Comparison of ENCODE assay signal across 8 cellular contexts in genomic region chr15:34495707-34496106, GRCh38. TPM values are rescaled to one million over a fixed set of nuclear protein-coding genes. Genes with fewer than 3 reads are reported as not detected.
DNase-seq lines count a peak whose midpoint lies in the region; ATAC-seq, FAIRE-seq and TF ChIP-seq lines count a peak whose summit lies in the region.
"Not testable (repeated sequence)": the region's sequence is repeated elsewhere in the genome, so short reads cannot be mapped to it uniquely, and the experiment has no call there.

No MANE protein-coding gene starts in this region.

- H3K36me3 ChIP-seq in SJCRH30; endothelial cell of umbilical vein (ENCODE audit: control insufficient read depth in 2 of 2, extremely low read depth in 1 of 2, insufficient read depth in 2 of 2, low read length in 2 of 2); kidney (ENCODE audit: control insufficient read depth in 1 of 2, insufficient read depth in 2 of 2, low read length in 2 of 2); upper lobe of right lung: not testable (repeated sequence)

- H3K4me3 Mint-ChIP-seq in activated CD4-positive, alpha-beta T cell treated with anti-CD3 and anti-CD28 coated beads, Interleukin-2, amount 10 ng/mL, durations not matched to agents 7 days and 5 days: peak overlapping the region; percentile 22
- peak overlapping the region; percentile 8 for H3K4me3 Mint-ChIP-seq in activated naive CD8-positive, alpha-beta T cell treated with anti-CD3 and anti-CD28 coated beads, Interleukin-2, amount 10 ng/mL, durations not matched to agents 7 days and 5 days
- peak overlapping the region; percentile 50 for H3K4me3 Mint-ChIP-seq in nephron progenitor cell
- H3K4me3 Mint-ChIP-seq in stimulated activated naive B cell treated with anti-CD40 and anti-IgM and Interleukin-4, amounts not matched to agents 10 μg/mL and 1 μg/mL and 100 μg/mL, for 72 hours: peak overlapping the region; percentile 36 to 57

- CTCF ChIA-PET in activated CD4-positive, alpha-beta T cell treated with anti-CD3 and anti-CD28 coated beads, Interleukin-2, amount 10 ng/mL, durations not matched to agents 7 days and 5 days (lab: Charles Lee); endothelial cell of umbilical vein (lab: Charles Lee): not testable (repeated sequence)

- not testable (repeated sequence) for TF ChIP-seq CTCF in endothelial cell of umbilical vein (IDR thresholded peaks at IDR 0.05; ENCODE audit: extremely low read depth in 1 of 2, insufficient read depth in 1 of 2, low read depth in 1 of 2, low read length in 2 of 2); kidney (IDR thresholded peaks at IDR 0.05; ENCODE audit: borderline replicate concordance, extremely low read depth, insufficient read depth); nephron progenitor cell (IDR thresholded peaks at IDR 0.05); upper lobe of right lung (IDR thresholded peaks at IDR 0.05)

- 0 out of 2 replicates have a peak overlapping the region, but pooled peaks have one; percentile 4 for H3K27ac ChIP-seq in SJCRH30
- H3K27ac ChIP-seq in endothelial cell of umbilical vein (ENCODE audit: insufficient read depth, low read depth, low read length); kidney (ENCODE audit: low read depth in 2 of 2, low read length in 2 of 2); upper lobe of right lung: not testable (repeated sequence)

- not testable (repeated sequence) for H3K36me3 Mint-ChIP-seq in activated CD4-positive, alpha-beta T cell treated with anti-CD3 and anti-CD28 coated beads, Interleukin-2, amount 10 ng/mL, durations not matched to agents 7 days and 5 days (ENCODE audit: low read depth); activated naive CD8-positive, alpha-beta T cell treated with anti-CD3 and anti-CD28 coated beads, Interleukin-2, amount 10 ng/mL, durations not matched to agents 7 days and 5 days; nephron progenitor cell (ENCODE audit: low read depth); stimulated activated naive B cell treated with anti-CD40 and anti-IgM and Interleukin-4, amounts not matched to agents 10 μg/mL and 1 μg/mL and 100 μg/mL, for 72 hours

- H3K27ac Mint-ChIP-seq in activated CD4-positive, alpha-beta T cell treated with anti-CD3 and anti-CD28 coated beads, Interleukin-2, amount 10 ng/mL, durations not matched to agents 7 days and 5 days; activated naive CD8-positive, alpha-beta T cell treated with anti-CD3 and anti-CD28 coated beads, Interleukin-2, amount 10 ng/mL, durations not matched to agents 7 days and 5 days; nephron progenitor cell: not testable (repeated sequence)
- peak overlapping the region; percentile 83 for H3K27ac Mint-ChIP-seq in stimulated activated naive B cell treated with anti-CD40 and anti-IgM and Interleukin-4, amounts not matched to agents 10 μg/mL and 1 μg/mL and 100 μg/mL, for 72 hours

- peaks cover 10% of the 10 kb centered on the region for H3K9me3 Mint-ChIP-seq in activated CD4-positive, alpha-beta T cell treated with anti-CD3 and anti-CD28 coated beads, Interleukin-2, amount 10 ng/mL, durations not matched to agents 7 days and 5 days
- not testable (repeated sequence) for H3K9me3 Mint-ChIP-seq in activated naive CD8-positive, alpha-beta T cell treated with anti-CD3 and anti-CD28 coated beads, Interleukin-2, amount 10 ng/mL, durations not matched to agents 7 days and 5 days
- H3K9me3 Mint-ChIP-seq in nephron progenitor cell: peaks cover 20% of the 10 kb centered on the region
- H3K9me3 Mint-ChIP-seq in stimulated activated naive B cell treated with anti-CD40 and anti-IgM and Interleukin-4, amounts not matched to agents 10 μg/mL and 1 μg/mL and 100 μg/mL, for 72 hours: peaks cover 5 to 11% of the 10 kb centered on the region in 2 donors

- not testable (repeated sequence) for H2AFZ ChIP-seq in endothelial cell of umbilical vein (ENCODE audit: low read depth, low read length)

- ATAC-seq in activated naive CD8-positive, alpha-beta T cell treated with anti-CD3 and anti-CD28 coated beads, Interleukin-2, amount 10 ng/mL, durations not matched to agents 7 days and 5 days (ENCODE audit: low read depth); stimulated activated naive B cell treated with anti-CD40 and anti-IgM and Interleukin-4, amounts not matched to agents 10 μg/mL and 1 μg/mL and 100 μg/mL, for 72 hours (replicated peaks): not testable (repeated sequence)
- peak; percentile 29 for ATAC-seq in upper lobe of right lung

- peak overlapping the region; percentile 46 for H3K4me3 ChIP-seq in SJCRH30
- H3K4me3 ChIP-seq in endothelial cell of umbilical vein (replicated peaks in 1 of 3; ENCODE audit: insufficient read depth in 1 of 3, low read depth in 1 of 3, low read length in 3 of 3); kidney (ENCODE audit: low read length in 2 of 2); upper lobe of right lung: not testable (repeated sequence)

- BruUV-seq in endothelial cell of umbilical vein (replicated peaks; lab: Mats Ljungman, UMichigan): not testable (repeated sequence)

- H3K79me2 ChIP-seq in endothelial cell of umbilical vein (ENCODE audit: control insufficient read depth, insufficient read depth, low read length): not testable (repeated sequence)

- H3K4me2 ChIP-seq in endothelial cell of umbilical vein (ENCODE audit: insufficient read depth, low read length): peak overlapping the region; percentile 17

- not testable (repeated sequence) for H3K4me1 Mint-ChIP-seq in activated CD4-positive, alpha-beta T cell treated with anti-CD3 and anti-CD28 coated beads, Interleukin-2, amount 10 ng/mL, durations not matched to agents 7 days and 5 days; activated naive CD8-positive, alpha-beta T cell treated with anti-CD3 and anti-CD28 coated beads, Interleukin-2, amount 10 ng/mL, durations not matched to agents 7 days and 5 days; nephron progenitor cell
- H3K4me1 Mint-ChIP-seq in stimulated activated naive B cell treated with anti-CD40 and anti-IgM and Interleukin-4, amounts not matched to agents 10 μg/mL and 1 μg/mL and 100 μg/mL, for 72 hours: peaks cover 5 to 17% of the 10 kb centered on the region in 2 donors

- not testable (repeated sequence) for DNase-seq in SJCRH30; activated CD4-positive, alpha-beta T cell treated with anti-CD3 and anti-CD28 coated beads, Interleukin-2, amount 10 ng/mL, durations not matched to agents 7 days and 5 days; activated naive CD8-positive, alpha-beta T cell treated with anti-CD3 and anti-CD28 coated beads, Interleukin-2, amount 10 ng/mL, durations not matched to agents 7 days and 5 days; endothelial cell of umbilical vein (ENCODE audit: low read depth, low spot score); nephron progenitor cell; stimulated activated naive B cell treated with anti-CD40 and anti-IgM and Interleukin-4, amounts not matched to agents 10 μg/mL and 1 μg/mL and 100 μg/mL, for 72 hours; upper lobe of right lung
- DNase-seq in kidney: peak; percentile 58

- not testable (repeated sequence) for H3K9me1 ChIP-seq in endothelial cell of umbilical vein (replicated peaks; ENCODE audit: control insufficient read depth, extremely low read depth, insufficient read depth, low read length)

- not testable (repeated sequence) for TF ChIP-seq POLR2A in endothelial cell of umbilical vein (IDR thresholded peaks at IDR 0.05; ENCODE audit: low read depth, low read length)

- dilution Hi-C loops in endothelial cell of umbilical vein (cut with MboI; ENCODE audit: extremely low pct_ligation_motif_present, low sequenced_read_pairs): not testable (repeated sequence)

- intact Hi-C loops in endothelial cell of umbilical vein (cut with micrococcal nuclease); kidney (cut with DNase I); upper lobe of right lung (cut with DNase I): not testable (repeated sequence)

- H3K4me1 ChIP-seq in SJCRH30; endothelial cell of umbilical vein (ENCODE audit: control insufficient read depth, extremely low read depth, insufficient read depth, low read length); kidney (ENCODE audit: control insufficient read depth in 1 of 2, insufficient read depth in 1 of 2, low read depth in 1 of 2, low read length in 2 of 2); upper lobe of right lung: not testable (repeated sequence)

- not testable (repeated sequence) for H4K20me1 ChIP-seq in endothelial cell of umbilical vein (replicated peaks; ENCODE audit: control insufficient read depth, extremely low read depth, insufficient read depth, low read length)

- not testable (repeated sequence) for H3K9ac ChIP-seq in endothelial cell of umbilical vein (replicated peaks; ENCODE audit: extremely low read depth, insufficient read depth, low read length); kidney (ENCODE audit: low read length in 2 of 2)

- not testable (repeated sequence) for FAIRE-seq in endothelial cell of umbilical vein (lab: Jason Lieb, UNC); kidney (lab: Jason Lieb, UNC)

- POLR2A ChIA-PET in activated CD4-positive, alpha-beta T cell treated with anti-CD3 and anti-CD28 coated beads, Interleukin-2, amount 10 ng/mL, durations not matched to agents 7 days and 5 days (lab: Charles Lee); activated naive CD8-positive, alpha-beta T cell treated with anti-CD3 and anti-CD28 coated beads, Interleukin-2, amount 10 ng/mL, durations not matched to agents 7 days and 5 days (lab: Charles Lee); endothelial cell of umbilical vein (lab: Charles Lee): not testable (repeated sequence)

- not testable (repeated sequence) for H3K27me3 ChIP-seq in SJCRH30
- H3K27me3 ChIP-seq in endothelial cell of umbilical vein (ENCODE audit: control insufficient read depth in 2 of 2, insufficient read depth in 2 of 2, low read length in 2 of 2) (peaks cover 65 to 95% of the 10 kb centered on the region in 2 experiments), upper lobe of right lung (peaks cover 70% of the 10 kb centered on the region)

- not testable (repeated sequence) for H3K9me3 ChIP-seq in SJCRH30 (replicated peaks); endothelial cell of umbilical vein (replicated peaks; ENCODE audit: control insufficient read depth, insufficient read depth, low read length); kidney (ENCODE audit: control insufficient read depth in 1 of 2, low read length in 2 of 2); upper lobe of right lung

- peaks cover 70% of the 10 kb centered on the region for H3K27me3 Mint-ChIP-seq in activated CD4-positive, alpha-beta T cell treated with anti-CD3 and anti-CD28 coated beads, Interleukin-2, amount 10 ng/mL, durations not matched to agents 7 days and 5 days
- peaks cover 81% of the 10 kb centered on the region for H3K27me3 Mint-ChIP-seq in activated naive CD8-positive, alpha-beta T cell treated with anti-CD3 and anti-CD28 coated beads, Interleukin-2, amount 10 ng/mL, durations not matched to agents 7 days and 5 days
- H3K27me3 Mint-ChIP-seq in nephron progenitor cell (ENCODE audit: low read depth, poor library complexity): peaks cover 99% of the 10 kb centered on the region
- H3K27me3 Mint-ChIP-seq in stimulated activated naive B cell treated with anti-CD40 and anti-IgM and Interleukin-4, amounts not matched to agents 10 μg/mL and 1 μg/mL and 100 μg/mL, for 72 hours: peaks cover 52 to 56% of the 10 kb centered on the region in 2 donors

RNA-seq across cellular contexts. Expression of gene GOLGA8A, which starts 58.1 kb away (rescaled TPM):
- total RNA-seq in SJCRH30 (2014; rRNA removed; shearing (Covaris generic)): 13.5 and 22.2 TPM in 2 replicates
- 100 to 1,000 TPM; 253 to 262 TPM for total RNA-seq in activated CD4-positive, alpha-beta T cell treated with anti-CD3 and anti-CD28 coated beads, Interleukin-2, amount 10 ng/mL, durations not matched to agents 7 days and 5 days
- total RNA-seq in activated naive CD8-positive, alpha-beta T cell treated with anti-CD3 and anti-CD28 coated beads, Interleukin-2, amount 10 ng/mL, durations not matched to agents 7 days and 5 days: 100 to 1,000 TPM; 307 to 311 TPM
- total RNA-seq in endothelial cell of umbilical vein (53.5 and 61.1 TPM in 2 replicates), kidney (36.1 TPM), upper lobe of right lung (80.8 TPM)
- polyA plus RNA-seq in endothelial cell of umbilical vein (12.3 and 17.8 TPM in 2 replicates), kidney (ENCODE audit: insufficient read depth, low read depth, low replicate concordance) (18.8 TPM)
- polyA plus RNA-seq in endothelial cell of umbilical vein (2011; cell fraction: cytosol; rRNA removed): 3.0 and 7.0 TPM in 2 replicates
- 304 and 414 TPM in 2 replicates for polyA plus RNA-seq in endothelial cell of umbilical vein (2011; cell fraction: nucleus; rRNA removed)
- polyA plus RNA-seq in endothelial cell of umbilical vein (2012): 27.2 and 28.7 TPM in 2 replicates
- polyA minus RNA-seq in endothelial cell of umbilical vein: 11.3 and 15.1 TPM in 2 replicates
- 7.0 TPM for polyA minus RNA-seq in endothelial cell of umbilical vein (2011; cell fraction: cytosol; rRNA and poly(A)+ RNA removed)
- 27.7 and 30.9 TPM in 2 replicates for polyA minus RNA-seq in endothelial cell of umbilical vein (2011; cell fraction: nucleus; rRNA and poly(A)+ RNA removed)
